13 cellular contexts compared by ENCODE assay signal in genomic region chr15:80161473-80162016, GRCh38. TPM values are rescaled to one million over a fixed set of nuclear protein-coding genes. Genes with fewer than 3 reads are reported as not detected.
DNase-seq lines count a peak whose midpoint lies in the region; ATAC-seq and TF ChIP-seq lines count a peak whose summit lies in the region.
"Had no signal": no experiment of that assay in that cellular context is flagged by ENCODE, and none has a peak within 500 bp of the region (broad histone marks: within the 10 kb centered on the region; RNA-seq: fewer than 3 reads in every experiment).

No MANE protein-coding gene starts in this region.

- H3K9ac ChIP-seq in adipocyte (ENCODE audit: low read length) (peak overlapping the region; percentile 74), muscle layer of colon (ENCODE audit: low read length) (no peak overlapping the region)

- H3K9me3 ChIP-seq in adipocyte (ENCODE audit: control insufficient read depth, low read length) (no peaks in the 10 kb centered on the region), muscle layer of colon (ENCODE audit: low read length) (no peaks in the 10 kb centered on the region), upper lobe of right lung (no peaks in the 10 kb centered on the region)
- H3K9me3 ChIP-seq: colonic mucosa had no signal

- no peaks in the 10 kb centered on the region for H3K27me3 Mint-ChIP-seq in activated CD8-positive, alpha-beta memory T cell treated with anti-CD3 and anti-CD28 coated beads, Interleukin-2, amount 10 ng/mL, durations not matched to agents 7 days and 5 days
- H3K27me3 Mint-ChIP-seq: activated T-cell treated with anti-CD3 and anti-CD28 coated beads, Interleukin-2, amount 50 U/mL, for 24 hours had no signal

- H3K4me1 Mint-ChIP-seq in activated CD8-positive, alpha-beta memory T cell treated with anti-CD3 and anti-CD28 coated beads, Interleukin-2, amount 10 ng/mL, durations not matched to agents 7 days and 5 days, result peaks cover 33% of the 10 kb centered on the region

- peaks cover 52% of the 10 kb centered on the region for H3K36me3 Mint-ChIP-seq in activated CD8-positive, alpha-beta memory T cell treated with anti-CD3 and anti-CD28 coated beads, Interleukin-2, amount 10 ng/mL, durations not matched to agents 7 days and 5 days

- H3K27me3 ChIP-seq in adipocyte (replicated peaks; ENCODE audit: control insufficient read depth, insufficient read depth, low read length) (no peaks in the 10 kb centered on the region), muscle layer of colon (ENCODE audit: control insufficient read depth in 1 of 2, insufficient read depth in 2 of 2, low read length in 2 of 2) (no peaks in the 10 kb centered on the region), upper lobe of right lung (no peaks in the 10 kb centered on the region)
- H3K27me3 ChIP-seq: colonic mucosa had no signal

- no peak overlapping the region for H3K4me3 Mint-ChIP-seq in activated CD8-positive, alpha-beta memory T cell treated with anti-CD3 and anti-CD28 coated beads, Interleukin-2, amount 10 ng/mL, durations not matched to agents 7 days and 5 days
- H3K4me3 Mint-ChIP-seq: activated T-cell treated with anti-CD3 and anti-CD28 coated beads, Interleukin-2, amount 50 U/mL, for 24 hours had no signal

- peak overlapping the region; percentile 27 for H3K4me3 ChIP-seq in adipocyte (ENCODE audit: low read length)
- H3K4me3 ChIP-seq in muscle layer of colon (ENCODE audit: low read depth in 1 of 2, low read length in 2 of 2), result no peak overlapping the region
- H3K4me3 ChIP-seq in upper lobe of right lung, result no peak overlapping the region
- H3K4me3 ChIP-seq: colonic mucosa had no signal

- H3K27ac ChIP-seq in muscle layer of colon (ENCODE audit: low read depth, low read length), result peak overlapping the region; percentile 12
- H3K27ac ChIP-seq in upper lobe of right lung, result peak overlapping the region; percentile 38
- H3K27ac ChIP-seq: colonic mucosa had no signal

- no peak for ATAC-seq in activated CD8-positive, alpha-beta memory T cell treated with anti-CD3 and anti-CD28 coated beads, Interleukin-2, amount 10 ng/mL, durations not matched to agents 7 days and 5 days
- ATAC-seq in upper lobe of right lung, result no peak

- intact Hi-C loops in upper lobe of right lung (cut with DNase I), result no loop called here

- no peaks in the 10 kb centered on the region for H3K9me3 Mint-ChIP-seq in activated CD8-positive, alpha-beta memory T cell treated with anti-CD3 and anti-CD28 coated beads, Interleukin-2, amount 10 ng/mL, durations not matched to agents 7 days and 5 days (ENCODE audit: low read depth)
- H3K9me3 Mint-ChIP-seq: activated T-cell treated with anti-CD3 and anti-CD28 coated beads, Interleukin-2, amount 50 U/mL, for 24 hours had no signal

- H3K4me1 ChIP-seq in adipocyte (ENCODE audit: control insufficient read depth, insufficient read depth, low read length) (peaks cover 35% of the 10 kb centered on the region), muscle layer of colon (ENCODE audit: insufficient read depth, low read length) (peaks cover 29% of the 10 kb centered on the region), upper lobe of right lung (peaks cover 24% of the 10 kb centered on the region)
- H3K4me1 ChIP-seq: colonic mucosa had no signal

- DNase-seq in activated CD8-positive, alpha-beta memory T cell treated with anti-CD3 and anti-CD28 coated beads, Interleukin-2, amount 10 ng/mL, durations not matched to agents 7 days and 5 days, result no peak
- no peak for DNase-seq in activated CD8-positive, alpha-beta memory T cell treated with anti-CD3 and anti-CD28 coated beads, Interleukin-2, amount 50 U/mL, for 4 hours
- DNase-seq in adipocyte (ENCODE audit: low read depth), result no peak
- DNase-seq in upper lobe of right lung, result no peak
- no peak for DNase-seq in 8988T
- no peak for DNase-seq in MV-4-11 (lab: John Stamatoyannopoulos, UW)
- no peak for DNase-seq in SHP77 (lab: John Stamatoyannopoulos, UW)
- DNase-seq: activated CD4-positive, CD25-positive, alpha-beta regulatory T cell; colonic mucosa; head of caudate nucleus; NCI-H2081 had no signal

- no peak for TF ChIP-seq CTCF in upper lobe of right lung (IDR thresholded peaks at IDR 0.05)

- CTCF ChIA-PET in activated CD8-positive, alpha-beta memory T cell treated with anti-CD3 and anti-CD28 coated beads, Interleukin-2, amount 10 ng/mL, durations not matched to agents 7 days and 5 days (lab: Charles Lee), result interaction anchor here (0.9 to 1.9 kb wide), 2 partner anchors 11 to 169 kb away, joined by 3 to 23 read pairs; no protein-coding TSS in a partner anchor

- peaks cover 57% of the 10 kb centered on the region for H3K36me3 ChIP-seq in adipocyte (ENCODE audit: control insufficient read depth, insufficient read depth, low read length, severe bottlenecking)
- peaks cover 14% of the 10 kb centered on the region for H3K36me3 ChIP-seq in muscle layer of colon (ENCODE audit: insufficient read depth, low read length)
- peaks cover 16% of the 10 kb centered on the region for H3K36me3 ChIP-seq in upper lobe of right lung
- H3K36me3 ChIP-seq: colonic mucosa had no signal

- H3K27ac Mint-ChIP-seq in activated CD8-positive, alpha-beta memory T cell treated with anti-CD3 and anti-CD28 coated beads, Interleukin-2, amount 10 ng/mL, durations not matched to agents 7 days and 5 days, result peak overlapping the region; percentile 94

RNA-seq across cellular contexts. Expression of gene FAH, which starts 8.7 kb away (rescaled TPM):
- 10 to 100 TPM; 69.0 to 71.6 TPM for total RNA-seq in activated CD8-positive, alpha-beta memory T cell treated with anti-CD3 and anti-CD28 coated beads, Interleukin-2, amount 10 ng/mL, durations not matched to agents 7 days and 5 days
- total RNA-seq in upper lobe of right lung, result 31.7 TPM
